Comparison of ENCODE assay signal across 8 cellular contexts in genomic region chr15:69475769-69476358, GRCh38. TPM values are rescaled to one million over a fixed set of nuclear protein-coding genes. Genes with fewer than 3 reads are reported as not detected.
DNase-seq lines count a peak whose midpoint lies in the region; ATAC-seq, FAIRE-seq and TF ChIP-seq lines count a peak whose summit lies in the region.

No MANE protein-coding gene starts in this region.

- no peak for FAIRE-seq in H54 (lab: Jason Lieb, UNC)

- no peak overlapping the region for H3K4me3 Mint-ChIP-seq in activated CD4-positive, alpha-beta memory T cell treated with anti-CD3 and anti-CD28 coated beads, Interleukin-2, amount 10 ng/mL, durations not matched to agents 7 days and 5 days
- no peak overlapping the region for H3K4me3 Mint-ChIP-seq in effector memory CD8-positive, alpha-beta T cell

- DNase-seq in AG10803 (ENCODE audit: low read depth) (peak; percentile 71), H54 (ENCODE audit: insufficient read length, low spot score) (peak; percentile 57), NCI-H774 (lab: John Stamatoyannopoulos, UW) (peak; percentile 16), mesenteric fat pad (ENCODE audit: low spot score) (peak; percentile 92)
- DNase-seq in activated CD4-positive, alpha-beta memory T cell treated with anti-CD3 and anti-CD28 coated beads, Interleukin-2, amount 10 ng/mL, durations not matched to agents 7 days and 5 days, result peak; percentile 71
- peak; percentile 70 to 79 (median 74) for DNase-seq in effector memory CD8-positive, alpha-beta T cell
- peak; percentile 61 for DNase-seq in stimulated activated CD8-positive, alpha-beta memory T cell treated with anti-CD3 and anti-CD28 coated beads, Interleukin-4, amount 100 ng/mL, for 24 hours (ENCODE audit: low read depth)

- peaks cover 11% of the 10 kb centered on the region for H3K9me3 Mint-ChIP-seq in activated CD4-positive, alpha-beta memory T cell treated with anti-CD3 and anti-CD28 coated beads, Interleukin-2, amount 10 ng/mL, durations not matched to agents 7 days and 5 days
- peaks cover 0 to 2% of the 10 kb centered on the region in 2 donors for H3K9me3 Mint-ChIP-seq in effector memory CD8-positive, alpha-beta T cell

- no peaks in the 10 kb centered on the region for H3K36me3 Mint-ChIP-seq in activated CD4-positive, alpha-beta memory T cell treated with anti-CD3 and anti-CD28 coated beads, Interleukin-2, amount 10 ng/mL, durations not matched to agents 7 days and 5 days (ENCODE audit: low read depth)
- H3K36me3 Mint-ChIP-seq in effector memory CD8-positive, alpha-beta T cell (ENCODE audit: insufficient read depth), result peaks cover 6% of the 10 kb centered on the region

- CTCF ChIA-PET in activated CD4-positive, alpha-beta memory T cell treated with anti-CD3 and anti-CD28 coated beads, Interleukin-2, amount 10 ng/mL, durations not matched to agents 7 days and 5 days (lab: Charles Lee), result interaction anchor here (0.7 to 3.5 kb wide), 13 partner anchors 8 to 1337 kb away, joined by 3 to 14 read pairs (median 4); no protein-coding TSS in a partner anchor

- H3K4me1 Mint-ChIP-seq in activated CD4-positive, alpha-beta memory T cell treated with anti-CD3 and anti-CD28 coated beads, Interleukin-2, amount 10 ng/mL, durations not matched to agents 7 days and 5 days, result no peaks in the 10 kb centered on the region
- peaks cover 0 to 5% of the 10 kb centered on the region in 2 donors for H3K4me1 Mint-ChIP-seq in effector memory CD8-positive, alpha-beta T cell (ENCODE audit: low read depth in 2 of 2)

- TF ChIP-seq CTCF in AG10803 (conservative IDR thresholded peaks at IDR 0.05; ENCODE audit: low read length), result peak; percentile 97

- POLR2A ChIA-PET in activated CD4-positive, alpha-beta memory T cell treated with anti-CD3 and anti-CD28 coated beads, Interleukin-2, amount 10 ng/mL, durations not matched to agents 7 days and 5 days (lab: Charles Lee), result interaction anchor here (0.7 to 1.4 kb wide), 3 partner anchors 24 to 1034 kb away, joined by 3 to 6 read pairs (median 4); partner anchors contain the start of gene RPLP1

- H3K27me3 Mint-ChIP-seq in activated CD4-positive, alpha-beta memory T cell treated with anti-CD3 and anti-CD28 coated beads, Interleukin-2, amount 10 ng/mL, durations not matched to agents 7 days and 5 days, result peaks cover 26% of the 10 kb centered on the region
- peaks cover 9% of the 10 kb centered on the region in 2 donors for H3K27me3 Mint-ChIP-seq in effector memory CD8-positive, alpha-beta T cell

- no peak overlapping the region for H3K4me3 ChIP-seq in AG10803 (ENCODE audit: low read length)

- no peak for TF ChIP-seq POLR2A in H54 (IDR thresholded peaks at IDR 0.05; ENCODE audit: low read depth, low read length)

- peak; percentile 90 for ATAC-seq in effector memory CD8-positive, alpha-beta T cell (replicated peaks)
- no peak for ATAC-seq in GM21528 (IDR thresholded peaks at IDR 0.05; ENCODE audit: low FRiP score, unreplicated experiment)

- no peak overlapping the region for H3K27ac Mint-ChIP-seq in activated CD4-positive, alpha-beta memory T cell treated with anti-CD3 and anti-CD28 coated beads, Interleukin-2, amount 10 ng/mL, durations not matched to agents 7 days and 5 days
- no peak overlapping the region for H3K27ac Mint-ChIP-seq in effector memory CD8-positive, alpha-beta T cell

RNA-seq across cellular contexts. Expression of gene RPLP1, which starts 23.2 kb away (rescaled TPM):
- 1,000 to 10,000 TPM; 1,524 to 1,535 TPM for total RNA-seq in activated CD4-positive, alpha-beta memory T cell treated with anti-CD3 and anti-CD28 coated beads, Interleukin-2, amount 10 ng/mL, durations not matched to agents 7 days and 5 days
- 994 TPM for total RNA-seq in mesenteric fat pad

Comparison
In these comparisons a context has a peak if more than half of its experiments do, and no peak if none do; other contexts are left out.
1. DNase-seq: peak in every context shown above with its lines; median percentile 92 in mesenteric fat pad; 74 in effector memory CD8-positive, alpha-beta T cell; 71 in AG10803; 71 in activated CD4-positive, alpha-beta memory T cell treated with anti-CD3 and anti-CD28 coated beads, Interleukin-2, amount 10 ng/mL, durations not matched to agents 7 days and 5 days; 61 in stimulated activated CD8-positive, alpha-beta memory T cell treated with anti-CD3 and anti-CD28 coated beads, Interleukin-4, amount 100 ng/mL, for 24 hours; 57 in H54; 16 in NCI-H774.